9 cellular contexts compared by ENCODE assay signal in genomic region chr1:161198877-161199431, GRCh38. TPM values are rescaled to one million over a fixed set of nuclear protein-coding genes. Genes with fewer than 3 reads are reported as not detected.
DNase-seq lines count a peak whose midpoint lies in the region; ATAC-seq, FAIRE-seq and TF ChIP-seq lines count a peak whose summit lies in the region.
"Had no signal": no experiment of that assay in that cellular context is flagged by ENCODE, and none has a peak within 500 bp of the region (broad histone marks: within the 10 kb centered on the region; RNA-seq: fewer than 3 reads in every experiment).

Gene ADAMTS4 (minus strand): TSS chr1:161199054. CDS start chr1:161198627, 427 bp downstream.

- peaks cover 68% of the 10 kb centered on the region for H3K4me1 ChIP-seq in HepG2 (ENCODE audit: insufficient read depth, low read length)

- FAIRE-seq in HepG2 (lab: Jason Lieb, UNC) = no peak
- FAIRE-seq: A204.1 had no signal

- H4K20me1 ChIP-seq in HepG2 (ENCODE audit: insufficient read depth, low read length) = no peaks in the 10 kb centered on the region

- H3K9ac ChIP-seq in HepG2 (ENCODE audit: insufficient read depth, low read depth, low read length) = peak within 1 kb of the TSS; percentile 56

- no peak within 1 kb of the TSS for H3K4me3 Mint-ChIP-seq in T-helper 2 cell treated with Interferon-gamma antibody and Interleukin-4, amounts not matched to agents 5 μg/mL and 100 μg/mL, for 36 hours

- no TSS peak for BruUV-seq in HepG2 (replicated peaks; lab: Mats Ljungman, UMichigan)

- TF ChIP-seq EP300 in HepG2 (IDR thresholded peaks at IDR 0.05; ENCODE audit: low read depth in 2 of 2, low read length in 2 of 2) (no peak), HepG2 (CRISPR knock-in tag; IDR thresholded peaks at IDR 0.05; ENCODE audit: borderline replicate concordance) (no peak)

- POLR2A ChIA-PET in HepG2 (lab: Yijun Ruan, JAX) = interaction anchor here (1.1 to 3.5 kb wide), 12 partner anchors 18 to 201 kb away, joined by 3 to 44 read pairs (median 4); partner anchors contain the start of genes APOA2, B4GALT3, CFAP126 and PPOX

- peaks cover 33% of the 10 kb centered on the region for H3K4me1 Mint-ChIP-seq in T-helper 2 cell treated with Interferon-gamma antibody and Interleukin-4, amounts not matched to agents 5 μg/mL and 100 μg/mL, for 36 hours (ENCODE audit: low read depth)

- no peak for TF ChIP-seq CTCF in HepG2 (CRISPR knock-in tag; IDR thresholded peaks at IDR 0.05)

- peak within 1 kb of the TSS; percentile 0 for H3K27ac ChIP-seq in HepG2 (ENCODE audit: extremely low read length, insufficient read depth, low read length)

- H3K36me3 ChIP-seq in HepG2 (replicated peaks in 1 of 2; ENCODE audit: control insufficient read depth in 1 of 2, insufficient read depth in 2 of 2, low read length in 2 of 2) = peaks cover 0 to 8% of the 10 kb centered on the region in 2 experiments; a peak in 3 of 5 replicates

- H3K27me3 Mint-ChIP-seq in T-helper 2 cell treated with Interferon-gamma antibody and Interleukin-4, amounts not matched to agents 5 μg/mL and 100 μg/mL, for 36 hours (ENCODE audit: low read depth) = no peaks in the 10 kb centered on the region

- peak within 1 kb of the TSS; percentile 96 for H3K27ac Mint-ChIP-seq in T-helper 2 cell treated with Interferon-gamma antibody and Interleukin-4, amounts not matched to agents 5 μg/mL and 100 μg/mL, for 36 hours

- TF ChIP-seq POLR2A in HepG2 (IDR thresholded peaks at IDR 0.05; ENCODE audit: insufficient read depth in 1 of 2, low read depth in 2 of 2, low read length in 2 of 2) = peak; percentile 38; a peak in 1 of 4 replicates

- H3K4me3 ChIP-seq in HepG2 (replicated peaks in 1 of 3; ENCODE audit: insufficient read depth in 1 of 3, low read depth in 2 of 3, low read length in 3 of 3) = peak within 1 kb of the TSS; percentile 54 to 85 (median 56)

- peak; percentile 28 for ATAC-seq in HepG2

- H2AFZ ChIP-seq in HepG2 (ENCODE audit: low read length) = no peak within 1 kb of the TSS

- 26% methylated on average over 11 of the region's 11 CpGs for WGBS in HepG2 (ENCODE audit: low lambda C conversion rate)

- intact Hi-C loops in HepG2 (cut with micrococcal nuclease; ENCODE audit: unreplicated experiment) = loop anchor here (1.0 kb wide), 1 partner anchor 26 kb away; no protein-coding TSS in a partner anchor

- TF ChIP-seq RAD21 in HepG2 (CRISPR knock-in tag; IDR thresholded peaks at IDR 0.05) = no peak

- H3K9me3 ChIP-seq in HepG2 (ENCODE audit: low read length) = no peaks in the 10 kb centered on the region

- DNase-seq in T-helper 2 cell treated with Interferon-gamma antibody and Interleukin-4, amounts not matched to agents 5 μg/mL and 100 μg/mL, for 36 hours (ENCODE audit: low spot score) = no peak
- DNase-seq in T-helper 2 cell (no peak), cerebellum (ENCODE audit: low spot score) (peak; percentile 46), HepG2 (ENCODE audit: low spot score) (no peak), superior temporal gyrus (ENCODE audit: extremely low spot score) (peak; percentile 97), activated gamma-delta T cell (lab: John Stamatoyannopoulos, UW) (no peak), NCI-H748 (lab: John Stamatoyannopoulos, UW; ENCODE audit: unreplicated experiment) (no peak), GDM1 (lab: John Stamatoyannopoulos, UW) (no peak)

- H3K36me3 Mint-ChIP-seq in T-helper 2 cell treated with Interferon-gamma antibody and Interleukin-4, amounts not matched to agents 5 μg/mL and 100 μg/mL, for 36 hours (ENCODE audit: low read depth) = peaks cover 9% of the 10 kb centered on the region

- in situ Hi-C loops in HepG2 (cut with HindIII; ENCODE audit: extremely low pct_ligation_motif_present, low pct_unique_long_range_greater_than_20kb) = loop anchor here (5.0 kb wide), 1 partner anchor 183 kb away; no protein-coding TSS in a partner anchor

- CTCF ChIA-PET in HepG2 (lab: Yijun Ruan, JAX; ENCODE audit: low intra/inter-chr PET ratio, low total read pairs) = no interaction called here

- no peaks in the 10 kb centered on the region; a peak in 1 of 5 replicates for H3K27me3 ChIP-seq in HepG2 (ENCODE audit: control insufficient read depth in 1 of 2, insufficient read depth in 2 of 2, low read length in 2 of 2)

- peak within 1 kb of the TSS; percentile 98 for H3K4me2 ChIP-seq in HepG2 (ENCODE audit: low read depth, low read length)

- peaks cover 15% of the 10 kb centered on the region for H3K79me2 ChIP-seq in HepG2 (ENCODE audit: insufficient read depth, low read length)

- H3K9me3 Mint-ChIP-seq in T-helper 2 cell treated with Interferon-gamma antibody and Interleukin-4, amounts not matched to agents 5 μg/mL and 100 μg/mL, for 36 hours = no peaks in the 10 kb centered on the region

TF ChIP-seq in HepG2, 621 proteins besides CTCF, POLR2A, EP300 and RAD21 (continues in another document):
- no peak for TF ChIP-seq HOXA5 (CRISPR knock-in tag; IDR thresholded peaks at IDR 0.05)
- no peak for TF ChIP-seq ATF7-NPFF (CRISPR knock-in tag; IDR thresholded peaks at IDR 0.05; ENCODE audit: low read depth)
- peak; percentile 39; the same call in 1 of the 2 replicates for TF ChIP-seq ARID2 (CRISPR knock-in tag; IDR thresholded peaks at IDR 0.05; ENCODE audit: borderline replicate concordance)
- no peak for TF ChIP-seq HMGXB3 (CRISPR knock-in tag; IDR thresholded peaks at IDR 0.05; ENCODE audit: borderline replicate concordance)
- TF ChIP-seq SIN3B (IDR thresholded peaks at IDR 0.05; ENCODE audit: low read length) = peak; percentile 66; the same call in 1 of the 2 replicates
- no peak for TF ChIP-seq ZNF672 (CRISPR knock-in tag; IDR thresholded peaks at IDR 0.05)
- TF ChIP-seq NR2F6 (IDR thresholded peaks at IDR 0.05) = no peak
- no peak for TF ChIP-seq NR2F6 (CRISPR knock-in tag; IDR thresholded peaks at IDR 0.05)
- peak; percentile 35; the same call in 1 of the 2 replicates for TF ChIP-seq SAP130 (CRISPR knock-in tag; IDR thresholded peaks at IDR 0.05; ENCODE audit: low read depth)
- peak; percentile 52; the same call in 1 of the 2 replicates for TF ChIP-seq POLR2AphosphoS5 (IDR thresholded peaks at IDR 0.05; ENCODE audit: low read depth, low read length)
- no peak for TF ChIP-seq MZF1 (CRISPR knock-in tag; IDR thresholded peaks at IDR 0.05; ENCODE audit: borderline replicate concordance)
- peak; percentile 40 for TF ChIP-seq U2AF1 (optimal IDR thresholded peaks at IDR 0.05; ENCODE audit: low read depth, low read length)
- TF ChIP-seq ZNF282 (IDR thresholded peaks at IDR 0.05; ENCODE audit: partially characterized antibody) = no peak
- no peak for TF ChIP-seq ZNF256 (CRISPR knock-in tag; conservative IDR thresholded peaks at IDR 0.05)

RNA-seq across cellular contexts. Expression of gene ADAMTS4, which starts in this region (rescaled TPM):
- 2.0 TPM for total RNA-seq in cerebellum
- total RNA-seq in HepG2 (2016; rRNA removed; fragmentation: Illumina TruSeq; extraction: Trizol) = 0.73 and 1.7 TPM in 2 replicates
- total RNA-seq in HepG2 (2016; cell fraction: cytosol; rRNA removed; fragmentation: Illumina TruSeq; extraction: Trizol; ENCODE audit: low read depth) = 0.10 and 0.18 TPM in 2 replicates
- total RNA-seq in HepG2 (2016; cell fraction: insoluble cytoplasmic fraction; rRNA removed; fragmentation: Illumina TruSeq; extraction: Trizol) = 0.56 and 0.93 TPM in 2 replicates
- total RNA-seq in HepG2 (2016; cell fraction: membrane; rRNA removed; fragmentation: Illumina TruSeq; extraction: Trizol) = 0.14 and 0.62 TPM in 2 replicates
- 1.6 and 2.4 TPM in 2 replicates for total RNA-seq in HepG2 (2016; cell fraction: nucleus; rRNA removed; fragmentation: Illumina TruSeq; extraction: Trizol)
- polyA plus RNA-seq in HepG2 (2011; rRNA removed) = 0.51 and 0.56 TPM in 2 replicates
- polyA plus RNA-seq in HepG2 (2011; cell fraction: cytosol; rRNA removed) = 0.26 and 0.35 TPM in 2 replicates
- 1.1 and 1.3 TPM in 2 replicates for polyA plus RNA-seq in HepG2 (2011; cell fraction: nucleus; rRNA removed)
- polyA plus RNA-seq in HepG2 (2012) = 0.31 and 0.45 TPM in 2 replicates
- 0.01 TPM in 1 of 2 replicates, not detected in the other for polyA plus RNA-seq in HepG2 (2016; cell fraction: cytosol; fragmentation: Illumina TruSeq; extraction: Trizol; ENCODE audit: low read depth)
- 0.37 and 0.45 TPM in 2 replicates for polyA plus RNA-seq in HepG2 (2016; cell fraction: insoluble cytoplasmic fraction; fragmentation: Illumina TruSeq; extraction: Trizol; ENCODE audit: low read depth)
- 0.03 and 0.30 TPM in 2 replicates for polyA plus RNA-seq in HepG2 (2016; cell fraction: membrane; fragmentation: Illumina TruSeq; extraction: Trizol; ENCODE audit: low read depth)
- 1.0 and 2.5 TPM in 2 replicates for polyA plus RNA-seq in HepG2 (2016; cell fraction: nucleus; fragmentation: Illumina TruSeq; extraction: Trizol; ENCODE audit: insufficient read depth, low read depth)
- polyA minus RNA-seq in HepG2 (2011; rRNA and poly(A)+ RNA removed; ENCODE audit: low replicate concordance) = 0.87 and 3.5 TPM in 2 replicates
- polyA minus RNA-seq in HepG2 (2011; cell fraction: cytosol; rRNA and poly(A)+ RNA removed) = 0.69 and 0.97 TPM in 2 replicates
- 1.8 and 2.2 TPM in 2 replicates for polyA minus RNA-seq in HepG2 (2011; cell fraction: nucleus; rRNA and poly(A)+ RNA removed)

Comparison
In these comparisons a context has a peak if more than half of its experiments do, and no peak if none do; other contexts are left out.
1. DNase-seq: peak in cerebellum (single experiment) and superior temporal gyrus (single experiment); none in T-helper 2 cell treated with Interferon-gamma antibody and Interleukin-4, amounts not matched to agents 5 μg/mL and 100 μg/mL, for 36 hours (single experiment), T-helper 2 cell (0 of 5), HepG2 (single experiment), activated gamma-delta T cell (single experiment), NCI-H748 (single experiment) and GDM1 (single experiment).